Comparison of ENCODE assay signal across 29 cellular contexts in genomic region chr19:11633223-11633622, GRCh38.
"Had no signal": no experiment of that assay in that cellular context is flagged by ENCODE, and none has a peak within 500 bp of the region (broad histone marks: within the 10 kb centered on the region; RNA-seq: fewer than 3 reads in every experiment).

No MANE protein-coding gene starts in this region.

- H3K36me3 ChIP-seq: colonic mucosa, esophagus squamous epithelium, gastrocnemius medialis, heart right ventricle, left lung, lower lobe of right lung had no signal

- DNase-seq: colonic mucosa; cortex of kidney; effector CD8-positive, alpha-beta T cell; effector memory CD8-positive, alpha-beta T cell; endodermal cell; erythroblast; esophagus squamous epithelium; foreskin fibroblast; foreskin melanocyte; gastrocnemius medialis; glutamatergic neuron; head of caudate nucleus; heart right ventricle; hypothalamus; immature natural killer cell; islet precursor cell; kidney; kidney glomerular epithelial cell; left lung; left ventricle myocardium superior; lower lobe of right lung; mesenchymal stem cell; mucosa of descending colon; naive B cell had no signal

- H3K27me3 ChIP-seq: colonic mucosa, esophagus squamous epithelium, heart right ventricle, left lung had no signal

- ATAC-seq: effector memory CD8-positive, alpha-beta T cell; esophagus mucosa; gastrocnemius medialis; heart right ventricle; left lung; left ventricle myocardium superior; lower lobe of right lung; mucosa of descending colon had no signal

- H3K4me3 Mint-ChIP-seq: dendritic cell treated with granulocyte-macrophage colony-stimulating factor and Interleukin-4, amounts not matched to agents 40 ng/mL and 50 ng/mL, for 4 days; effector memory CD8-positive, alpha-beta T cell; endodermal cell; immature natural killer cell; mesothelial cell of epicardium; naive B cell had no signal

- H3K27ac Mint-ChIP-seq: dendritic cell treated with granulocyte-macrophage colony-stimulating factor and Interleukin-4, amounts not matched to agents 40 ng/mL and 50 ng/mL, for 4 days; effector memory CD8-positive, alpha-beta T cell; endodermal cell; immature natural killer cell; mesothelial cell of epicardium; naive B cell had no signal

- H3K9me3 ChIP-seq: colonic mucosa, esophagus squamous epithelium, left lung, lower lobe of right lung, mucosa of descending colon had no signal

- H3K4me3 ChIP-seq: colonic mucosa, esophagus squamous epithelium, gastrocnemius medialis, heart right ventricle, left lung, lower lobe of right lung, mucosa of descending colon had no signal

- H3K4me1 ChIP-seq: colonic mucosa, esophagus squamous epithelium, gastrocnemius medialis, heart right ventricle, left lung, lower lobe of right lung had no signal

- H3K4me1 Mint-ChIP-seq: endodermal cell, immature natural killer cell, mesothelial cell of epicardium, naive B cell had no signal

- H3K27ac ChIP-seq: colonic mucosa, epithelial cell of prostate, esophagus squamous epithelium, gastrocnemius medialis, heart right ventricle, left lung, lower lobe of right lung had no signal

- FAIRE-seq: endometrium, kidney had no signal

- H3K36me3 Mint-ChIP-seq: immature natural killer cell had no signal
